Comparison of ENCODE assay signal across 23 cellular contexts in genomic region chr16:30581462-30581861, GRCh38. TPM values are rescaled to one million over a fixed set of nuclear protein-coding genes. Genes with fewer than 3 reads are reported as not detected.
DNase-seq lines count a peak whose midpoint lies in the region; ATAC-seq and TF ChIP-seq lines count a peak whose summit lies in the region.
"Had no signal": no experiment of that assay in that cellular context is flagged by ENCODE, and none has a peak within 500 bp of the region (broad histone marks: within the 10 kb centered on the region; RNA-seq: fewer than 3 reads in every experiment).

No MANE protein-coding gene starts in this region.

- H3K4me3 ChIP-seq in DND-41 (ENCODE audit: low read depth in 1 of 2, low read length in 2 of 2) (no peak overlapping the region), mucosa of descending colon (no peak overlapping the region)
- H3K4me3 ChIP-seq: A549 had no signal

- H3K27ac ChIP-seq in DND-41 (ENCODE audit: low read length): no peak overlapping the region
- H3K27ac ChIP-seq: 22Rv1, A549 had no signal

- H3K4me1 ChIP-seq in DND-41 (ENCODE audit: insufficient read depth, low read length) (peaks cover 46% of the 10 kb centered on the region), mucosa of descending colon (ENCODE audit: low read depth) (peaks cover 10% of the 10 kb centered on the region)
- H3K4me1 ChIP-seq: A549 had no signal

- peak overlapping the region; percentile 40; the same call in 1 of the 2 replicates for H3K4me2 ChIP-seq in DND-41 (ENCODE audit: insufficient read depth, low read length)
- H3K4me2 ChIP-seq: A549 had no signal

- peaks cover 59% of the 10 kb centered on the region for H3K36me3 ChIP-seq in DND-41 (ENCODE audit: insufficient read depth, low read length)
- peaks cover 5% of the 10 kb centered on the region for H3K36me3 ChIP-seq in mucosa of descending colon (ENCODE audit: low read depth)

- no peak overlapping the region for H3K9ac ChIP-seq in DND-41 (ENCODE audit: low read depth, low read length)

- H3K79me2 ChIP-seq in DND-41 (ENCODE audit: insufficient read depth, low read length): peaks cover 82% of the 10 kb centered on the region

- no peak for ATAC-seq in DND-41 (ENCODE audit: insufficient read depth, low read depth)
- no peak for ATAC-seq in mucosa of descending colon
- ATAC-seq: A549, HCT116 had no signal

- H3K27me3 ChIP-seq in DND-41 (ENCODE audit: insufficient read depth, low read length, poor library complexity): no peaks in the 10 kb centered on the region

- peaks cover 4% of the 10 kb centered on the region; the same call in 1 of the 2 replicates for H4K20me1 ChIP-seq in DND-41 (ENCODE audit: insufficient read depth, low read length)

- DNase-seq in DMS79 treated with DMSO at 0.1 percent for 48 hours (lab: John Stamatoyannopoulos, UW): peak; percentile 3
- no peak for DNase-seq in DMS79 (lab: John Stamatoyannopoulos, UW)
- no peak for DNase-seq in DND-41
- DNase-seq in NCI-H69 (lab: John Stamatoyannopoulos, UW): peak; percentile 25
- DNase-seq in mucosa of descending colon: peak in 2 of 3 donors; percentile 16 to 26
- no peak for DNase-seq in Ammon's horn (ENCODE audit: low spot score)
- DNase-seq in NCI-H187 (lab: John Stamatoyannopoulos, UW): no peak
- no peak for DNase-seq in activated effector memory CD4-positive, alpha-beta T cell treated with anti-CD3 and anti-CD28 coated beads, Interleukin-2, amount 50 U/mL, for 16 hours
- DNase-seq: AML-193; C1 segment of cervical spinal cord; CD4-positive, CD25-positive, alpha-beta regulatory T cell; CD8-positive, alpha-beta memory T cell; COR-L47; DMS 273 treated with DMSO at 0.1 percent for 48 hours; DMS53; GF-D8; GOT3; H7; IMR-90; KBM-7 had no signal

- no peak overlapping the region for H2AFZ ChIP-seq in DND-41 (ENCODE audit: low read depth, low read length)

- intact Hi-C loops in mucosa of descending colon (cut with DNase I, micrococcal nuclease): no loop called here

- H3K9me3 ChIP-seq in DND-41 (ENCODE audit: insufficient read depth, low read length, severe bottlenecking) (no peaks in the 10 kb centered on the region), mucosa of descending colon (no peaks in the 10 kb centered on the region)
- H3K9me3 ChIP-seq: A549 had no signal

- no peak for TF ChIP-seq CTCF in DND-41 (IDR thresholded peaks at IDR 0.05; ENCODE audit: borderline replicate concordance, extremely low read depth, low read length, poor library complexity, severe bottlenecking)
- no peak for TF ChIP-seq CTCF in mucosa of descending colon (IDR thresholded peaks at IDR 0.05)

RNA-seq across cellular contexts. Expression of gene ZNF785, which starts 4.0 kb away (rescaled TPM):
- total RNA-seq in mucosa of descending colon: 10 to 100 TPM; 14.7 to 28.4 (median 24.8) TPM

RNA-seq across cellular contexts. Expression of gene ZNF688, which starts 9.9 kb away (rescaled TPM):
- total RNA-seq in mucosa of descending colon: 10 to 100 TPM; 17.0 to 23.0 (median 20.7) TPM

RNA-seq across cellular contexts. Expression of gene ZNF764, which starts 23.3 kb away (rescaled TPM):
- 10 to 100 TPM; 11.2 to 20.2 (median 12.7) TPM for total RNA-seq in mucosa of descending colon

RNA-seq across cellular contexts. Expression of gene ZNF689, which starts 28.7 kb away (rescaled TPM):
- total RNA-seq in mucosa of descending colon: 10 to 100 TPM in 2 of 3 donors, 1 to 10 TPM in 1; 7.6 to 10.7 (median 10.5) TPM

RNA-seq across cellular contexts. Expression of gene ZNF747, which starts 46.8 kb away (rescaled TPM):
- total RNA-seq in mucosa of descending colon: 10 to 100 TPM in 2 of 3 donors, 1 to 10 TPM in 1; 9.2 to 13.8 (median 10.5) TPM

Comparison
In these comparisons a context has a peak if more than half of its experiments do, and no peak if none do; other contexts are left out.
1. DNase-seq: peak in DMS79 treated with DMSO at 0.1 percent for 48 hours (single experiment), NCI-H69 (single experiment) and mucosa of descending colon (2 of 3); none in DMS79 (single experiment), DND-41 (single experiment), Ammon's horn (single experiment), NCI-H187 (0 of 2) and activated effector memory CD4-positive, alpha-beta T cell treated with anti-CD3 and anti-CD28 coated beads, Interleukin-2, amount 50 U/mL, for 16 hours (single experiment).